ENCODE assay signal across 9 cellular contexts in the genomic region with DNA sequence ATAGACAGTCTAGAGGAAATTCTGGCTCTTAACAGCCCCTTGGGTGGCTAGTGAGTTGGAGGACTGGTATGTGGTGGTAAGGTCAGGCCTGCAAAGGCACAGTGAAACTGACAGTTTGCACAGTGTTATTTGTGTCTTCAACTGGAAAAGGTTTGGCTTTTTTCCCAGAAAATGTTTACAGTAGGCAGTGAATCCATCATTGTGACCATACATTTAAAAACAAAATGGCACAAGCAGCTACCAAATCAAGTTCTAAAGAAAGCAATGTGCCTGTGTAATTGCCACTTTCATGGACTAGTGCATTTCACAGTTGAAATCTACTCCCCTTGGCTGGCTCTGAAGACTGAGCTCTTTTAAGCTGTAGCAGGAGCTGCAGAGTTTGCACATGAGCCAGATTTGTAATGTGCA. TPM values are rescaled to one million over a fixed set of nuclear protein-coding genes. Genes with fewer than 3 reads are reported as not detected.
DNase-seq lines count a peak whose midpoint lies in the region; ATAC-seq and TF ChIP-seq lines count a peak whose summit lies in the region.
"Had no signal": no experiment of that assay in that cellular context is flagged by ENCODE, and none has a peak within 500 bp of the region (broad histone marks: within the 10 kb centered on the region; RNA-seq: fewer than 3 reads in every experiment).

No MANE protein-coding gene starts in this region.

- intact Hi-C loops in PC-9 (cut with micrococcal nuclease; ENCODE audit: unreplicated experiment) (loop anchor here (2.0 kb wide), 1 partner anchor 39 kb away; a partner anchor contains a TSS), ovary (cut with DNase I) (no loop called here)

- peaks cover 8% of the 10 kb centered on the region; the same call in 1 of the 2 replicates for H3K36me3 ChIP-seq in PC-9 (ENCODE audit: low read depth)
- H3K36me3 ChIP-seq in ovary, result no peaks in the 10 kb centered on the region

- POLR2A ChIA-PET in PC-9 (lab: Charles Lee; ENCODE audit: unreplicated experiment), result interaction anchor here (0.5 to 1.1 kb wide), 5 partner anchors 25 to 1060 kb away, joined by 3 to 8 read pairs (median 3); a partner anchor contains a TSS

- no peaks in the 10 kb centered on the region for H3K79me2 ChIP-seq in PC-9 (ENCODE audit: low read depth)

- no peak overlapping the region for H2AFZ ChIP-seq in PC-9

- H3F3A ChIP-seq in PC-9 (ENCODE audit: insufficient read depth, low read depth), result peaks cover 17% of the 10 kb centered on the region

- peaks cover 23% of the 10 kb centered on the region for H3K4me1 ChIP-seq in PC-9 (replicated peaks; ENCODE audit: insufficient read depth)
- H3K4me1 ChIP-seq in ovary (ENCODE audit: insufficient read depth), result peaks cover 2% of the 10 kb centered on the region

- CTCF ChIA-PET in PC-9 (lab: Charles Lee), result interaction anchor here (0.6 to 1.0 kb wide), 5 partner anchors 8 to 83 kb away, joined by 3 to 14 read pairs (median 3); no protein-coding TSS in a partner anchor

- no TSS peak for BruUV-seq in PC-9 (replicated peaks; lab: Mats Ljungman, UMichigan)

- no peaks in the 10 kb centered on the region for H3K9me2 ChIP-seq in PC-9 (ENCODE audit: insufficient read depth)

- H3K4me2 ChIP-seq in PC-9, result peak overlapping the region; percentile 59

- H3K27me3 ChIP-seq in PC-9 (ENCODE audit: insufficient read depth, low read depth) (no peaks in the 10 kb centered on the region), ovary (no peaks in the 10 kb centered on the region)

- TF ChIP-seq EP300 in ovary (IDR thresholded peaks at IDR 0.05), result no peak

- no peaks in the 10 kb centered on the region for H3K9me3 ChIP-seq in PC-9 (ENCODE audit: insufficient read depth, low read depth)
- H3K9me3 ChIP-seq in ovary, result no peaks in the 10 kb centered on the region

- H4K20me1 ChIP-seq in PC-9 (ENCODE audit: insufficient read depth), result no peaks in the 10 kb centered on the region

- H3K27ac ChIP-seq in PC-9, result peak overlapping the region; percentile 62
- H3K27ac ChIP-seq in ovary, result no peak overlapping the region

- no peak for TF ChIP-seq POLR2A in ovary (IDR thresholded peaks at IDR 0.05)

- H3K4me3 ChIP-seq in PC-9 (no peak overlapping the region), ovary (no peak overlapping the region)

- DNase-seq in HS-5 (ENCODE audit: low read depth) (peak; percentile 53), PC-9 (peak; percentile 55 to 95), fibroblast of the conjunctiva (ENCODE audit: low read depth) (peak; percentile 78), stromal cell of bone marrow (ENCODE audit: low read depth) (peak; percentile 63), ovary (no peak), iPS-NIHi7 (ENCODE audit: extremely low spot score) (no peak)
- DNase-seq in stimulated activated CD4-positive, alpha-beta T cell treated with anti-CD3 and anti-CD28 coated beads, Interleukin-2, amount 100 ng/mL, for 48 hours, result no peak

- ATAC-seq in HG03039 (IDR thresholded peaks at IDR 0.05; ENCODE audit: unreplicated experiment), result no peak

- TF ChIP-seq CTCF in PC-9 (conservative IDR thresholded peaks at IDR 0.05) (no peak), ovary (IDR thresholded peaks at IDR 0.05) (no peak)

RNA-seq across cellular contexts. Expression of a gene that starts 24.8 kb away (rescaled TPM):
- total RNA-seq in PC-9 (2021) (47.0 and 50.3 TPM in 2 replicates), ovary (10 to 100 TPM; 21.9 to 40.0 (median 29.3) TPM)
- polyA plus RNA-seq in ovary, result 10 to 100 TPM; 21.9 to 88.0 TPM

RNA-seq across cellular contexts. Expression of a gene that starts 26.8 kb away (rescaled TPM):
- total RNA-seq in PC-9 (2021) (33.9 and 35.2 TPM in 2 replicates), ovary (10 to 100 TPM; 10.1 to 25.3 (median 19.3) TPM)
- polyA plus RNA-seq in ovary, result 10 to 100 TPM; 13.2 to 29.2 TPM

RNA-seq across cellular contexts. Expression of a gene that starts 28.3 kb away (rescaled TPM):
- total RNA-seq in PC-9 (2021) (0.45 TPM in 1 of 2 replicates, not detected in the other), ovary (under 1 TPM in 1 of 7 donors, not detected in 6; 0.45 TPM)
- polyA plus RNA-seq in ovary, result under 1 TPM in 1 of 2 donors, not detected in 1; 0.08 TPM
- total RNA-seq: H1 had no signal

RNA-seq across cellular contexts. Expression of a gene that starts 39.3 kb away (rescaled TPM):
- total RNA-seq in PC-9 (2021) (103 and 112 TPM in 2 replicates), ovary (10 to 100 TPM; 21.0 to 39.3 (median 24.9) TPM)
- polyA plus RNA-seq in ovary, result 10 to 100 TPM; 21.9 to 34.0 TPM

Comparison
In these comparisons a context has a peak if more than half of its experiments do, and no peak if none do; other contexts are left out.
1. DNase-seq: peak in HS-5 (single experiment), PC-9 (2 of 2), fibroblast of the conjunctiva (single experiment) and stromal cell of bone marrow (single experiment); none in ovary (0 of 5), stimulated activated CD4-positive, alpha-beta T cell treated with anti-CD3 and anti-CD28 coated beads, Interleukin-2, amount 100 ng/mL, for 48 hours (0 of 2) and iPS-NIHi7 (single experiment).